In genomic region chr18:9092665-9093064, GRCh38 we compare ENCODE assay signal across 1 cellular context.
TF ChIP-seq lines count a peak whose summit lies in the region.

No MANE protein-coding gene starts in this region.

TF ChIP-seq in HepG2, 621 proteins besides CTCF, POLR2A, EP300 and RAD21 (continued from another document):
- peak in 1 of 2 experiments; percentile 28; a peak in 1 of 4 replicates for TF ChIP-seq REST (IDR thresholded peaks at IDR 0.05; ENCODE audit: borderline replicate concordance in 1 of 2, low read depth in 1 of 2, low read length in 2 of 2)
- TF ChIP-seq TFAP4 (IDR thresholded peaks at IDR 0.05; ENCODE audit: borderline replicate concordance, low read depth), result peak; percentile 54; the same call in 1 of the 2 replicates
- no peak for TF ChIP-seq BATF2 (CRISPR knock-in tag; IDR thresholded peaks at IDR 0.05)
- peak; percentile 76 for TF ChIP-seq ZNF614 (CRISPR knock-in tag; IDR thresholded peaks at IDR 0.05; ENCODE audit: borderline replicate concordance)
- TF ChIP-seq NFIC (IDR thresholded peaks at IDR 0.05; ENCODE audit: low read length), result peak; percentile 42; the same call in 1 of the 2 replicates
- TF ChIP-seq HNF1A (IDR thresholded peaks at IDR 0.05; ENCODE audit: low read depth), result no peak
- TF ChIP-seq HNF1A (CRISPR knock-in tag; IDR thresholded peaks at IDR 0.05; ENCODE audit: borderline replicate concordance), result peak; percentile 41; the same call in 1 of the 2 replicates
- peak; percentile 73 for TF ChIP-seq PATZ1 (CRISPR knock-in tag; IDR thresholded peaks at IDR 0.05)
- peak; percentile 38; the same call in 1 of the 2 replicates for TF ChIP-seq FOXA1 (IDR thresholded peaks at IDR 0.05)
- TF ChIP-seq FOXA1 (CRISPR knock-in tag; IDR thresholded peaks at IDR 0.05), result peak; percentile 85
- TF ChIP-seq POLR2AphosphoS5 (IDR thresholded peaks at IDR 0.05; ENCODE audit: low read depth, low read length), result no peak
- no peak for TF ChIP-seq PLSCR1 (CRISPR knock-in tag; IDR thresholded peaks at IDR 0.05; ENCODE audit: borderline replicate concordance)
- TF ChIP-seq ZNF136 (CRISPR knock-in tag; IDR thresholded peaks at IDR 0.05; ENCODE audit: low read depth), result peak; percentile 52; the same call in 1 of the 2 replicates
- TF ChIP-seq CREM (IDR thresholded peaks at IDR 0.05), result peak; percentile 74
- TF ChIP-seq CREM (CRISPR knock-in tag; IDR thresholded peaks at IDR 0.05), result no peak
- peak; percentile 74 for TF ChIP-seq KAT8 (CRISPR knock-in tag; IDR thresholded peaks at IDR 0.05)
- TF ChIP-seq ZNF644 (CRISPR knock-in tag; IDR thresholded peaks at IDR 0.05; ENCODE audit: low read depth), result 0 out of 2 replicates have a peak, but pooled peaks have one; percentile 33
TF ChIP-seq in HepG2: peak in this region for 113.
